ENCODE assay signal across 26 cellular contexts in the genomic region with DNA sequence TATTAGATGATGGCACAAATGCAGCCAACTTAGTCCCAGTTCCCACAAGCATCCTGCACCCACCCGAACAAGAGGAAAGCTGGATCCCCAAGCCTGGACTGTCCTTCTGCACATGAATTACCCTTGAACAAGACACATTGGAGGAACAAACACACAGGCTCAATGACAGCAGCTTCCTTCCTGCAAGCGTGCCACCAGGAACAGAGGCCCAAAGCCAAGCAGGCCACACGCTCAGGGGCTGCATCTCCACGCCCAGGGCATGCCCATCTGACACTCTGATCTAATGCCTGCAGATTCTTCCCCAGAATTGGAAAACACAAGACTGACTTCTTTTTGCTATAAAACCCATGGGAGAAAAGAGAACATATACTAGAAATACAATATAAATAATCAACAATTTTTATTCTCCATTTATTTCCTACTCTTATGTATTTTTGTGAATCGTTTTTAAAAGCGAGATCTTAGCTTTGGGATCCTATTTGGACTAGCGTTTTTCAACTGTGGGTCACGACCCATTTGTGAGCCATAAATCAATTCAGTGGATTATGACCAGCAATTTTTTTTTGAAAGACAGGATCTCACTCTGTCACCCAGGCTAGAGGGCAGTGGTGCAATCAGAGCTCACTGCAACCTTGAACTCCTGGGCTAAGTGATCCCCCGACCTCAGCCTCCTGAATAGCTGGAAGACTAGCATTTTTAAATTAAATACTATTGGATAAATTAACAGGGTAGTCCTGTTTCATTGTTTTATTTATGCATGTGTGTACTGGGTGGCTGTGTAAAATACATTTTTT. TPM values are rescaled to one million over a fixed set of nuclear protein-coding genes. Genes with fewer than 3 reads are reported as not detected.
"Had no signal": no experiment of that assay in that cellular context is flagged by ENCODE, and none has a peak within 500 bp of the region (broad histone marks: within the 10 kb centered on the region; RNA-seq: fewer than 3 reads in every experiment).

No MANE protein-coding gene starts in this region.

- H3K9me3 Mint-ChIP-seq: activated B cell treated with CpG ODN at 0.5 μM for 24 hours; activated CD4-positive, alpha-beta memory T cell treated with anti-CD3 and anti-CD28 coated beads, Interleukin-2, amount 10 ng/mL, durations not matched to agents 7 days and 5 days; activated naive CD4-positive, alpha-beta T cell treated with anti-CD3 and anti-CD28 coated beads, Interleukin-2, amount 50 U/mL, for 24 hours; IgD-negative memory B cell; T-helper 1 cell treated with Interleukin-12 subunit alpha and Interleukin-12 subunit beta and Interleukin-4 antibody, amounts not matched to agents 30 μg/mL and 1 μg/mL, for 36 hours had no signal

- DNase-seq: activated B cell treated with CpG ODN at 0.5 μM for 24 hours; activated CD4-positive, alpha-beta memory T cell treated with anti-CD3 and anti-CD28 coated beads, Interleukin-2, amount 10 ng/mL, durations not matched to agents 7 days and 5 days; activated CD4-positive, alpha-beta T cell treated with anti-CD3 and anti-CD28 coated beads for 1 hour; activated CD4-positive, alpha-beta T cell treated with anti-CD3 and anti-CD28 coated beads, Interleukin-2, amount 50 U/mL, for 1 hour; activated gamma-delta T cell treated with Interleukin-2 at 50 U/mL for 16 hours; activated T-cell treated with anti-CD3 and anti-CD28 coated beads for 4 hours; activated T-cell treated with anti-CD3 and anti-CD28 coated beads, Interleukin-2, amount 50 U/mL, for 48 hours; body of pancreas; central memory CD4-positive, alpha-beta T cell; NCI-H1092; NCI-H1417; NCI-H1930; NCI-H2171; NCI-H2227 treated with DMSO at 0.1 percent for 48 hours; NCI-H446 treated with DMSO at 0.1 percent for 48 hours; NCI-H524 treated with DMSO at 0.1 percent for 48 hours; NCI-H82; RPMI8226; SHP77; T1000 had no signal

- H3K4me3 Mint-ChIP-seq: activated B cell treated with CpG ODN at 0.5 μM for 24 hours; activated CD4-positive, alpha-beta memory T cell treated with anti-CD3 and anti-CD28 coated beads, Interleukin-2, amount 10 ng/mL, durations not matched to agents 7 days and 5 days; activated naive CD4-positive, alpha-beta T cell treated with anti-CD3 and anti-CD28 coated beads, Interleukin-2, amount 50 U/mL, for 24 hours; activated T-helper 17 cell treated with anti-CD3 and anti-CD28 coated beads, Interleukin-2, amount 50 U/mL, for 72 hours; IgD-negative memory B cell; T-helper 1 cell treated with Interleukin-12 subunit alpha and Interleukin-12 subunit beta and Interleukin-4 antibody, amounts not matched to agents 30 μg/mL and 1 μg/mL, for 36 hours had no signal

- H3K4me1 Mint-ChIP-seq: activated B cell treated with CpG ODN at 0.5 μM for 24 hours had no signal

- H3K27me3 Mint-ChIP-seq: activated CD4-positive, alpha-beta memory T cell treated with anti-CD3 and anti-CD28 coated beads, Interleukin-2, amount 10 ng/mL, durations not matched to agents 7 days and 5 days; activated naive CD4-positive, alpha-beta T cell treated with anti-CD3 and anti-CD28 coated beads, Interleukin-2, amount 50 U/mL, for 24 hours; activated T-helper 17 cell treated with anti-CD3 and anti-CD28 coated beads, Interleukin-2, amount 50 U/mL, for 72 hours had no signal

- H3K36me3 Mint-ChIP-seq: IgD-negative memory B cell had no signal

- H3K27ac Mint-ChIP-seq: activated B cell treated with CpG ODN at 0.5 μM for 24 hours; activated CD4-positive, alpha-beta memory T cell treated with anti-CD3 and anti-CD28 coated beads, Interleukin-2, amount 10 ng/mL, durations not matched to agents 7 days and 5 days; activated naive CD4-positive, alpha-beta T cell treated with anti-CD3 and anti-CD28 coated beads, Interleukin-2, amount 50 U/mL, for 24 hours; activated T-helper 17 cell treated with anti-CD3 and anti-CD28 coated beads, Interleukin-2, amount 50 U/mL, for 72 hours; IgD-negative memory B cell; T-helper 1 cell treated with Interleukin-12 subunit alpha and Interleukin-12 subunit beta and Interleukin-4 antibody, amounts not matched to agents 30 μg/mL and 1 μg/mL, for 36 hours had no signal

- ATAC-seq: activated T-helper 17 cell treated with anti-CD3 and anti-CD28 coated beads, Interleukin-2, amount 50 U/mL, for 72 hours; body of pancreas; SK-N-SH treated with all-trans-retinoic acid at 6 μM for 48 hours had no signal

RNA-seq across cellular contexts. Expression of gene PSTPIP2, which starts 34.4 kb away (rescaled TPM):
- total RNA-seq: OCI-LY7 had no signal
